ENCODE assay signal across 9 cellular contexts in the genomic region with DNA sequence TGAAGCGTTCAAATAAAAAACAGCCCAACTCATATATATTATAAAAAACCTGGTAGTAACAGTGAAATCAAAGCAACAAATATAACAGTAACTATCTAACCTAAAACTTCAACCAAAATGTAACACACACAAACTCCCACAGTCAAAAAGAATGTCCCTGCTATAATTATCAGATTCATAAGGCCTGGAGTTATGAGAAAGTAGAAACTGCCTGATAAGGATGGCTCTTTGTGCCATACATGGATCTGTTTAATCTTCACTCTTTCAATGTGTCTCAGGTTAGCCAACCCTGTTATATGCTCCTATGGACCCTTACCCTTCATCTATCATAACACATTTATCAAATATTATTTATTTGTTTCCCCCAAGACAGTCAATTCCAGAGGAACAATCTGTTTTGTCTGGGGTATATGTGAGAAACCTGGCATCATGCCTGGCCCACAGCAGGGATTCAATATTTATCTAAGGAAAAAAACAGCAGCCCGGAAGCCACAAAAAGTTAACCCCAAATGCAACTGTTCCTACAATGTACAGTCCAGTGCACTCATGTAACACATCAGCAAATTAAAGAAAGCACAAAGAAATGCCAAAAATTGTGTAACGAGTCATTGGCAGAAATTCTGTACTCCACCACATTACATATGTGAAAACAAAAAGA. TPM values are rescaled to one million over a fixed set of nuclear protein-coding genes. Genes with fewer than 3 reads are reported as not detected.
DNase-seq lines count a peak whose midpoint lies in the region; ATAC-seq and TF ChIP-seq lines count a peak whose summit lies in the region.
"Not testable (repeated sequence)": the region's sequence is repeated elsewhere in the genome, so short reads cannot be mapped to it uniquely, and the experiment has no call there.
"Had no signal": no experiment of that assay in that cellular context is flagged by ENCODE, and none has a peak within 500 bp of the region (broad histone marks: within the 10 kb centered on the region; RNA-seq: fewer than 3 reads in every experiment).

No MANE protein-coding gene starts in this region.

- H4K91ac ChIP-seq in IMR-90 (ENCODE audit: insufficient read depth, low read depth, low read length), result not testable (repeated sequence)

- TF ChIP-seq POLR2A in IMR-90 (IDR thresholded peaks at IDR 0.05; ENCODE audit: low read depth, low read length), result not testable (repeated sequence)

- H3K4ac ChIP-seq in IMR-90 (ENCODE audit: low read depth, low read length), result not testable (repeated sequence)

- H2BK15ac ChIP-seq in IMR-90 (ENCODE audit: low read depth, low read length), result not testable (repeated sequence)

- H2AK5ac ChIP-seq in IMR-90 (ENCODE audit: low read depth, low read length), result not testable (repeated sequence)

- intact Hi-C loops in CD4-positive, alpha-beta memory T cell (cut with micrococcal nuclease); IMR-90 (cut with micrococcal nuclease): not testable (repeated sequence)

- dilution Hi-C loops in IMR-90 (cut with HindIII; ENCODE audit: low sequenced_read_pairs, unreplicated experiment), result not testable (repeated sequence)

- H4K8ac ChIP-seq in IMR-90 (ENCODE audit: low read depth in 2 of 2, low read length in 2 of 2), result not testable (repeated sequence)

- H3K9me3 Mint-ChIP-seq in CD4-positive, alpha-beta memory T cell, result not testable (repeated sequence)

- not testable (repeated sequence) for TF ChIP-seq CTCF in IMR-90 (conservative IDR thresholded peaks at IDR 0.05; ENCODE audit: low read depth, low read length); fibroblast of mammary gland (conservative IDR thresholded peaks at IDR 0.05; ENCODE audit: control insufficient read depth, insufficient read depth, low read depth, low read length)

- not testable (repeated sequence) for H3K4me3 Mint-ChIP-seq in CD4-positive, alpha-beta memory T cell; T-helper 17 cell

- H3K36me3 ChIP-seq in CD4-positive, alpha-beta memory T cell (ENCODE audit: insufficient read depth, low read length); IMR-90 (ENCODE audit: control insufficient read depth, insufficient read depth, low read length): not testable (repeated sequence)

- not testable (repeated sequence) for H2BK20ac ChIP-seq in IMR-90 (ENCODE audit: low read depth, low read length)

- peaks cover 21 to 37% of the 10 kb centered on the region in 2 donors for H3K36me3 Mint-ChIP-seq in CD4-positive, alpha-beta memory T cell
- H3K36me3 Mint-ChIP-seq in T-helper 17 cell (ENCODE audit: low read depth), result not testable (repeated sequence)

- peak; percentile 59 for ATAC-seq in IMR-90 (ENCODE audit: low read depth)
- not testable (repeated sequence) for ATAC-seq in T-helper 17 cell

- H3K4me1 Mint-ChIP-seq in CD4-positive, alpha-beta memory T cell, result not testable (repeated sequence)
- peaks cover 11% of the 10 kb centered on the region for H3K4me1 Mint-ChIP-seq in T-helper 17 cell

- not testable (repeated sequence) for H3K9ac ChIP-seq in IMR-90 (ENCODE audit: low read depth, low read length)

- not testable (repeated sequence) for H2AFZ ChIP-seq in IMR-90 (replicated peaks; ENCODE audit: low read length, poor library complexity)

- CTCF ChIA-PET in CD4-positive, alpha-beta memory T cell (lab: Charles Lee; ENCODE audit: partially characterized antibody); IMR-90 (lab: Yijun Ruan, JAX): not testable (repeated sequence)

- not testable (repeated sequence) for H3K14ac ChIP-seq in IMR-90 (replicated peaks; ENCODE audit: low read depth, low read length)

- in situ Hi-C loops in IMR-90 (cut with MboI; ENCODE audit: low sequenced_read_pairs), result not testable (repeated sequence)

- H3K27ac ChIP-seq in CD4-positive, alpha-beta memory T cell (ENCODE audit: low read depth, low read length); IMR-90 (ENCODE audit: insufficient read depth, low read length): not testable (repeated sequence)

- H2BK120ac ChIP-seq in IMR-90 (ENCODE audit: low read depth, low read length), result not testable (repeated sequence)

- not testable (repeated sequence) for H3K79me1 ChIP-seq in IMR-90 (ENCODE audit: low read depth in 1 of 2, low read length in 2 of 2)

- WGBS in IMR-90 (ENCODE audit: extremely low coverage in 2 of 2, insufficient read length in 1 of 2), 2 experiments, result no CpG with 5 or more reads among the region's 3 CpGs

- H3K27ac Mint-ChIP-seq in CD4-positive, alpha-beta memory T cell, result peak overlapping the region in 4 of 7 donors; percentile 0 to 64 (median 34)
- peak overlapping the region; percentile 61 for H3K27ac Mint-ChIP-seq in T-helper 17 cell

- H3K18ac ChIP-seq in IMR-90 (ENCODE audit: low read depth, low read length), result not testable (repeated sequence)

- not testable (repeated sequence) for H3K4me1 ChIP-seq in CD4-positive, alpha-beta memory T cell (ENCODE audit: insufficient read depth, low read length); IMR-90 (ENCODE audit: control insufficient read depth, insufficient read depth, low read length)

- not testable (repeated sequence) for DNase-seq in CD4-positive, alpha-beta memory T cell; T-helper 17 cell
- DNase-seq in IMR-90 (peak; percentile 1), NCI-H2227 treated with DMSO at 0.1 percent for 48 hours (lab: John Stamatoyannopoulos, UW) (peak; percentile 19), brain pericyte (ENCODE audit: low read depth, low spot score) (peak; percentile 18), fibroblast of mammary gland (ENCODE audit: low read depth) (peak; percentile 25), lung microvascular endothelial cell (ENCODE audit: low read depth in 2 of 2) (peak; percentile 29 to 56), smooth muscle cell of the brain vasculature (ENCODE audit: low read depth, low spot score) (peak; percentile 21)

- H3K4me2 ChIP-seq in IMR-90 (ENCODE audit: low read depth, low read length), result not testable (repeated sequence)

- H4K5ac ChIP-seq in IMR-90 (ENCODE audit: low read depth, low read length), result not testable (repeated sequence)

- not testable (repeated sequence) for H3K23ac ChIP-seq in IMR-90 (ENCODE audit: low read depth, low read length)

- not testable (repeated sequence) for H2AK9ac ChIP-seq in IMR-90 (replicated peaks; ENCODE audit: low read depth, low read length, poor library complexity)

- not testable (repeated sequence) for TF ChIP-seq RAD21 in IMR-90 (IDR thresholded peaks at IDR 0.05; ENCODE audit: low read length)

- POLR2A ChIA-PET in CD4-positive, alpha-beta memory T cell (lab: Charles Lee; ENCODE audit: partially characterized antibody); IMR-90 (lab: Charles Lee; ENCODE audit: unreplicated experiment): not testable (repeated sequence)

- not testable (repeated sequence) for H3K4me3 ChIP-seq in CD4-positive, alpha-beta memory T cell (ENCODE audit: low read length in 2 of 2); IMR-90 (ENCODE audit: insufficient read depth, low read depth, low read length); fibroblast of mammary gland (ENCODE audit: control insufficient read depth, low read depth, low read length)

- not testable (repeated sequence) for H2BK5ac ChIP-seq in IMR-90 (ENCODE audit: low read depth, low read length, poor library complexity, severe bottlenecking)

- not testable (repeated sequence) for H3K27me3 ChIP-seq in CD4-positive, alpha-beta memory T cell (ENCODE audit: insufficient read depth, low read length); IMR-90 (ENCODE audit: control insufficient read depth, insufficient read depth, low read length)

- H4K20me1 ChIP-seq in IMR-90 (ENCODE audit: insufficient read depth, low read length), result not testable (repeated sequence)

- not testable (repeated sequence) for BruUV-seq in IMR-90 (replicated peaks; lab: Mats Ljungman, UMichigan)

- not testable (repeated sequence) for H3K9me1 ChIP-seq in IMR-90 (ENCODE audit: insufficient read depth, low read length)

- not testable (repeated sequence) for H3K9me3 ChIP-seq in CD4-positive, alpha-beta memory T cell (ENCODE audit: control insufficient read depth in 1 of 2, low read length in 2 of 2); IMR-90 (ENCODE audit: control insufficient read depth, insufficient read depth, low read length); T-helper 17 cell (ENCODE audit: control insufficient read depth, low read length, poor library complexity, severe bottlenecking)

- not testable (repeated sequence) for H3K56ac ChIP-seq in IMR-90 (ENCODE audit: extremely low read depth, insufficient read depth, low read length)

- not testable (repeated sequence) for H3K27me3 Mint-ChIP-seq in CD4-positive, alpha-beta memory T cell; T-helper 17 cell

RNA-seq across cellular contexts. Expression of gene ANAPC1, which starts 44.2 kb away (rescaled TPM):
- 10 to 100 TPM; 58.1 to 60.2 TPM for total RNA-seq in CD4-positive, alpha-beta memory T cell
- polyA plus RNA-seq in CD4-positive, alpha-beta memory T cell, result 10 to 100 TPM; 22.2 to 26.2 TPM
- total RNA-seq in IMR-90 (2012; rRNA removed) (50.7 and 70.0 TPM in 2 replicates), T-helper 17 cell (10 to 100 TPM; 49.0 to 50.6 TPM), lung microvascular endothelial cell (39.4 and 39.9 TPM in 2 replicates)
- polyA plus RNA-seq in IMR-90 (2012; rRNA removed), result 11.7 and 14.6 TPM in 2 replicates
- polyA plus RNA-seq in IMR-90 (2012; cell fraction: cytosol; rRNA removed), result 9.0 and 12.3 TPM in 2 replicates
- polyA plus RNA-seq in IMR-90 (2012; cell fraction: nucleus; rRNA removed; ENCODE audit: low replicate concordance), result 14.0 and 20.6 TPM in 2 replicates

RNA-seq across cellular contexts. Expression of gene MERTK, which starts 58.7 kb away (rescaled TPM):
- total RNA-seq in CD4-positive, alpha-beta memory T cell, result under 1 TPM; 0.64 to 0.67 TPM
- under 1 TPM; 0.09 to 0.25 TPM for polyA plus RNA-seq in CD4-positive, alpha-beta memory T cell
- total RNA-seq in IMR-90 (2012; rRNA removed) (0.28 and 0.36 TPM in 2 replicates), T-helper 17 cell (under 1 TPM; 0.12 to 0.13 TPM), lung microvascular endothelial cell (13.9 and 21.6 TPM in 2 replicates)
- polyA plus RNA-seq in IMR-90 (2012; rRNA removed), result 0.62 and 0.73 TPM in 2 replicates
- polyA plus RNA-seq in IMR-90 (2012; cell fraction: cytosol; rRNA removed), result 0.19 and 0.45 TPM in 2 replicates
- 0.62 and 3.6 TPM in 2 replicates for polyA plus RNA-seq in IMR-90 (2012; cell fraction: nucleus; rRNA removed; ENCODE audit: low replicate concordance)
- total RNA-seq: activated B cell treated with CpG ODN at 0.5 μM for 24 hours had no signal
